Comparison of ENCODE assay signal across 23 cellular contexts in genomic region chr4:70855464-70855863, GRCh38.
"Had no signal": no experiment of that assay in that cellular context is flagged by ENCODE, and none has a peak within 500 bp of the region (broad histone marks: within the 10 kb centered on the region; RNA-seq: fewer than 3 reads in every experiment).

No MANE protein-coding gene starts in this region.

- H3K27me3 ChIP-seq: gastroesophageal sphincter, sigmoid colon, stomach had no signal

- DNase-seq: effector CD4-positive, alpha-beta T cell; endodermal cell; glutamatergic neuron; immature natural killer cell; kidney; left cardiac atrium; left ventricle myocardium inferior; lower lobe of right lung; natural killer cell; posterior cingulate gyrus; sigmoid colon; stimulated activated CD4-positive, alpha-beta T cell treated with anti-CD3 and anti-CD28 coated beads, Interleukin-2, amount 100 ng/mL, for 24 hours; stimulated activated naive CD4-positive, alpha-beta T cell; stomach; substantia nigra; trophoblast cell had no signal

- H3K27ac ChIP-seq: coronary artery, gastroesophageal sphincter, left ventricle myocardium inferior, lower lobe of right lung, sigmoid colon, skin epidermis, stomach had no signal

- ATAC-seq: gastroesophageal sphincter, left cardiac atrium, lower lobe of right lung, natural killer cell had no signal

- H3K36me3 Mint-ChIP-seq: memory B cell, natural killer cell had no signal

- H3K4me3 Mint-ChIP-seq: endodermal cell, immature natural killer cell, memory B cell, mesothelial cell of epicardium, natural killer cell, neural crest cell had no signal

- FAIRE-seq: endothelial cell of umbilical vein, kidney had no signal

- H3K27me3 Mint-ChIP-seq: memory B cell had no signal

- H3K36me3 ChIP-seq: gastroesophageal sphincter, left ventricle myocardium inferior, lower lobe of right lung, sigmoid colon, stomach had no signal

- H3K9me3 ChIP-seq: gastroesophageal sphincter, left ventricle myocardium inferior, lower lobe of right lung, sigmoid colon, stomach had no signal

- H3K9me3 Mint-ChIP-seq: endodermal cell, immature natural killer cell, memory B cell, natural killer cell had no signal

- H3K4me1 Mint-ChIP-seq: immature natural killer cell, memory B cell, natural killer cell had no signal

- H3K27ac Mint-ChIP-seq: endodermal cell, immature natural killer cell, memory B cell, mesothelial cell of epicardium, natural killer cell had no signal

- H3K4me1 ChIP-seq: gastroesophageal sphincter, left ventricle myocardium inferior, lower lobe of right lung, sigmoid colon, stomach had no signal

- H3K4me3 ChIP-seq: coronary artery, gastroesophageal sphincter, left ventricle myocardium inferior, lower lobe of right lung, sigmoid colon, skin epidermis, stomach had no signal
